2 cellular contexts compared by ENCODE assay signal in the genomic region with DNA sequence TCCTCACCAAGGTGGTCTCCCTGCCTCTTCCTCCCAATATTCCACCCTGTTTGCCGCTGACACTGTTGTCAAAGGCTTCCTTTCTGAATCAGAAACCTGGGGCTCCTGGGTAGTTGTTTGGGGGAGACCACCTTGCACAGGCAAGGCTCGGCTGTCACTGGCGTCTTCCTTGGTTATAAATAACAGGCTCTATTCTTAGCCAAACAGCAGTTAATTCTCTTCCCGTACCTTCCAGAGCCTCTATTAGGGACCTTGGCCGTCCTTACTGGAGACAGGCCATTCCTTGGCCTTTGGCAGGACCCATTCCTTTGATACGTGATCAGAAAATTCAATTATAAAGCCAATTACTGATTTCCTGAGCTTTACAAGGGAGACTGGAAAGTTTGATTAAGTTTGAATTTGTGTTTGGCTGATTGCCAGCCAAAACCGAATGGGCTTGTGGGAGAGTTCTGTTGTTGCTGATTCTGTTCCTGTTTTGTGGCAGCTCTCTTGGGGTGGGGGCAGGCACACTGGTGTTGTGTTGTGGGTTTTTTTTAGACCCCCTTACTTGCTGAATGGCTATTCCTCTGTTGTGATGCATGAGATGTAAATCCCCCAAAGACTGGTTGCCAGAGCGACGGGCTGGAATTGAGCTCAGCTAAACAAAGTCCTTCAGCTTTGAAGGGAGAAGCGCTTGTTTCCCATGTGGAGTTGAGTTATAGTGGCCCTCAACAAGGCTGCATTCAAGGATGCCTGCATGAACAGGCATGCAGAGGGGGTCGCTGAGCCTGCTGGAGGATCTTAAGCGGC.
TF ChIP-seq lines count a peak whose summit lies in the region.

No MANE protein-coding gene starts in this region.

TF ChIP-seq in GM23338, 12 proteins besides CTCF, POLR2A, EP300 and RAD21 (continued from another document):
- TF ChIP-seq, protein P1, sequence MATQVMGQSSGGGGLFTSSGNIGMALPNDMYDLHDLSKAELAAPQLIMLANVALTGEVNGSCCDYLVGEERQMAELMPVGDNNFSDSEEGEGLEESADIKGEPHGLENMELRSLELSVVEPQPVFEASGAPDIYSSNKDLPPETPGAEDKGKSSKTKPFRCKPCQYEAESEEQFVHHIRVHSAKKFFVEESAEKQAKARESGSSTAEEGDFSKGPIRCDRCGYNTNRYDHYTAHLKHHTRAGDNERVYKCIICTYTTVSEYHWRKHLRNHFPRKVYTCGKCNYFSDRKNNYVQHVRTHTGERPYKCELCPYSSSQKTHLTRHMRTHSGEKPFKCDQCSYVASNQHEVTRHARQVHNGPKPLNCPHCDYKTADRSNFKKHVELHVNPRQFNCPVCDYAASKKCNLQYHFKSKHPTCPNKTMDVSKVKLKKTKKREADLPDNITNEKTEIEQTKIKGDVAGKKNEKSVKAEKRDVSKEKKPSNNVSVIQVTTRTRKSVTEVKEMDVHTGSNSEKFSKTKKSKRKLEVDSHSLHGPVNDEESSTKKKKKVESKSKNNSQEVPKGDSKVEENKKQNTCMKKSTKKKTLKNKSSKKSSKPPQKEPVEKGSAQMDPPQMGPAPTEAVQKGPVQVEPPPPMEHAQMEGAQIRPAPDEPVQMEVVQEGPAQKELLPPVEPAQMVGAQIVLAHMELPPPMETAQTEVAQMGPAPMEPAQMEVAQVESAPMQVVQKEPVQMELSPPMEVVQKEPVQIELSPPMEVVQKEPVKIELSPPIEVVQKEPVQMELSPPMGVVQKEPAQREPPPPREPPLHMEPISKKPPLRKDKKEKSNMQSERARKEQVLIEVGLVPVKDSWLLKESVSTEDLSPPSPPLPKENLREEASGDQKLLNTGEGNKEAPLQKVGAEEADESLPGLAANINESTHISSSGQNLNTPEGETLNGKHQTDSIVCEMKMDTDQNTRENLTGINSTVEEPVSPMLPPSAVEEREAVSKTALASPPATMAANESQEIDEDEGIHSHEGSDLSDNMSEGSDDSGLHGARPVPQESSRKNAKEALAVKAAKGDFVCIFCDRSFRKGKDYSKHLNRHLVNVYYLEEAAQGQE (IDR thresholded peaks at IDR 0.05; ENCODE audit: unreplicated experiment), result no peak
- TF ChIP-seq NANOG (IDR thresholded peaks at IDR 0.05; ENCODE audit: borderline replicate concordance) (no peak), ZNF462 (CRISPR knock-in tag; IDR thresholded peaks at IDR 0.05) (no peak), ETS1 (IDR thresholded peaks at IDR 0.05) (no peak)
TF ChIP-seq in GM23338: peak in this region for 0.

TF ChIP-seq in WTC11, 78 proteins besides CTCF, POLR2A, EP300 and RAD21 (continued from another document):
- TF ChIP-seq TCF7 (CRISPR knock-in tag; IDR thresholded peaks at IDR 0.05; ENCODE audit: low read depth), result no peak
- TF ChIP-seq, protein P2, sequence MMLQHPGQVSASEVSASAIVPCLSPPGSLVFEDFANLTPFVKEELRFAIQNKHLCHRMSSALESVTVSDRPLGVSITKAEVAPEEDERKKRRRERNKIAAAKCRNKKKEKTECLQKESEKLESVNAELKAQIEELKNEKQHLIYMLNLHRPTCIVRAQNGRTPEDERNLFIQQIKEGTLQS (CRISPR knock-in tag; conservative IDR thresholded peaks at IDR 0.05), result no peak
- no peak for TF ChIP-seq RORB (CRISPR knock-in tag; IDR thresholded peaks at IDR 0.05)
- TF ChIP-seq PREB (CRISPR knock-in tag; IDR thresholded peaks at IDR 0.05; ENCODE audit: borderline replicate concordance), result no peak
- TF ChIP-seq USF2 (CRISPR knock-in tag; IDR thresholded peaks at IDR 0.05), result no peak
- no peak for TF ChIP-seq NR2C2 (CRISPR knock-in tag; IDR thresholded peaks at IDR 0.05)
- TF ChIP-seq MXD4 (CRISPR knock-in tag; IDR thresholded peaks at IDR 0.05; ENCODE audit: borderline replicate concordance), result no peak
- TF ChIP-seq KAT7 (CRISPR knock-in tag; IDR thresholded peaks at IDR 0.05; ENCODE audit: borderline replicate concordance), result no peak
